In the genomic region with DNA sequence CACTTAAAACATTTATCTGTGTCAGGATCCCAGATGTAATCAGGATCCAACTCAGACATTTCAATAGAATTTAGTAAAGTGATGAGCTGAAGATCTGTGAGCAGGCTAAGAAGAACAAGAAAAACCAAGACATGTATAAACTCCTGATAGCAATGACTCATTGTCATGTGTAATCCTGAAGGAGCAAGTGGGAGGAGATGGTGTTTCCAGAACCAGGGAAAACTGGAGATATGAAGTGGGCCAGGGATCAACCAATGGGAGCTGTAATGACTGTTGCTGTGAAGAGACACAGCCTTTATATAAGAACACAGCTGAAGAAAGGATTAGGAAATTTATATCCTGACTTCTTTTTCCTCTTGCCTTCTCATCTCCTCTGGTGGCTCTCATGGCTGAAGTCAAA, we compare ENCODE assay signal across 20 cellular contexts.
DNase-seq lines count a peak whose midpoint lies in the region; ATAC-seq and TF ChIP-seq lines count a peak whose summit lies in the region.
"Had no signal": no experiment of that assay in that cellular context is flagged by ENCODE, and none has a peak within 500 bp of the region (broad histone marks: within the 10 kb centered on the region; RNA-seq: fewer than 3 reads in every experiment).

No MANE protein-coding gene starts in this region.

- H3K4me3 ChIP-seq in adipocyte (ENCODE audit: low read length) (no peak overlapping the region), tibial artery (no peak overlapping the region)
- H3K4me3 ChIP-seq: cardiac muscle cell, esophagus muscularis mucosa, SK-N-MC had no signal

- H3K4me1 ChIP-seq in adipocyte (ENCODE audit: control insufficient read depth, insufficient read depth, low read length) (peaks cover 13% of the 10 kb centered on the region), tibial artery (no peaks in the 10 kb centered on the region)
- H3K4me1 ChIP-seq: esophagus muscularis mucosa had no signal

- no peak for TF ChIP-seq CTCF in tibial artery (IDR thresholded peaks at IDR 0.05)

- peak overlapping the region; percentile 24 for H3K9ac ChIP-seq in adipocyte (ENCODE audit: low read length)

- peak; percentile 36 for DNase-seq in Caki2 (ENCODE audit: low read depth)
- no peak for DNase-seq in adipocyte (ENCODE audit: low read depth)
- DNase-seq in foreskin melanocyte, result peak; percentile 13
- DNase-seq in mucosa of gallbladder (ENCODE audit: low spot score), result peak; percentile 19
- no peak for DNase-seq in tibial artery
- no peak for DNase-seq in NCI-H526 (lab: John Stamatoyannopoulos, UW)
- DNase-seq: activated CD4-positive, CD25-positive, alpha-beta regulatory T cell; activated CD8-positive, alpha-beta T cell treated with anti-CD3 and anti-CD28 coated beads, Interleukin-2, amount 10 ng/mL, durations not matched to agents 7 days and 5 days; activated T-cell treated with anti-CD3 and anti-CD28 coated beads, Interleukin-2, amount 50 U/mL, for 72 hours; DMS153; HCEC 1CT; islet precursor cell; NCI-H146; NCI-H82; stimulated activated CD4-positive, alpha-beta T cell treated with anti-CD3 and anti-CD28 coated beads, Interleukin-12 subunit alpha, Interleukin-12 subunit beta, amount 100 ng/mL, for 4 hours had no signal

- in situ Hi-C loops in Caki2 (cut with HindIII; ENCODE audit: low pct_unique_long_range_greater_than_20kb, low sequenced_read_pairs), result no loop called here

- ATAC-seq in GM18505 (IDR thresholded peaks at IDR 0.05; ENCODE audit: unreplicated experiment), result no peak
- no peak for ATAC-seq in HG02885 (IDR thresholded peaks at IDR 0.05; ENCODE audit: poor library complexity, unreplicated experiment)
- ATAC-seq: activated CD8-positive, alpha-beta T cell treated with anti-CD3 and anti-CD28 coated beads, Interleukin-2, amount 10 ng/mL, durations not matched to agents 7 days and 5 days; activated T-cell treated with anti-CD3 and anti-CD28 coated beads, Interleukin-2, amount 50 U/mL, for 72 hours had no signal

- TF ChIP-seq POLR2A in GM18505 (IDR thresholded peaks at IDR 0.05; ENCODE audit: borderline replicate concordance, extremely low read depth, insufficient read depth, insufficient read length), result no peak

- H3K36me3 ChIP-seq in adipocyte (ENCODE audit: control insufficient read depth, insufficient read depth, low read length, severe bottlenecking), result no peaks in the 10 kb centered on the region
- H3K36me3 ChIP-seq in tibial artery, result no peaks in the 10 kb centered on the region
- H3K36me3 ChIP-seq: cardiac muscle cell, esophagus muscularis mucosa had no signal

- intact Hi-C loops in tibial artery (cut with DNase I; ENCODE audit: low total_unique reads), result no loop called here

- no peaks in the 10 kb centered on the region for H3K27me3 ChIP-seq in adipocyte (replicated peaks; ENCODE audit: control insufficient read depth, insufficient read depth, low read length)
- no peaks in the 10 kb centered on the region for H3K27me3 ChIP-seq in tibial artery
- H3K27me3 ChIP-seq: cardiac muscle cell, esophagus muscularis mucosa had no signal

- H3K9me3 ChIP-seq in adipocyte (ENCODE audit: control insufficient read depth, low read length), result peaks cover 2% of the 10 kb centered on the region
- peaks cover 0 to 7% (median 0%) of the 10 kb centered on the region in 3 donors for H3K9me3 ChIP-seq in tibial artery
- H3K9me3 ChIP-seq: esophagus muscularis mucosa had no signal

- no peak overlapping the region for H3K27ac ChIP-seq in tibial artery
- H3K27ac ChIP-seq: cardiac muscle cell, esophagus muscularis mucosa, SK-N-MC had no signal

Comparison
In these comparisons a context has a peak if more than half of its experiments do, and no peak if none do; other contexts are left out.
1. DNase-seq: peak in Caki2 (single experiment), foreskin melanocyte (single experiment) and mucosa of gallbladder (single experiment); none in adipocyte (single experiment), tibial artery (0 of 2) and NCI-H526 (0 of 2).